ENCODE assay signal across 8 cellular contexts in the genomic region with DNA sequence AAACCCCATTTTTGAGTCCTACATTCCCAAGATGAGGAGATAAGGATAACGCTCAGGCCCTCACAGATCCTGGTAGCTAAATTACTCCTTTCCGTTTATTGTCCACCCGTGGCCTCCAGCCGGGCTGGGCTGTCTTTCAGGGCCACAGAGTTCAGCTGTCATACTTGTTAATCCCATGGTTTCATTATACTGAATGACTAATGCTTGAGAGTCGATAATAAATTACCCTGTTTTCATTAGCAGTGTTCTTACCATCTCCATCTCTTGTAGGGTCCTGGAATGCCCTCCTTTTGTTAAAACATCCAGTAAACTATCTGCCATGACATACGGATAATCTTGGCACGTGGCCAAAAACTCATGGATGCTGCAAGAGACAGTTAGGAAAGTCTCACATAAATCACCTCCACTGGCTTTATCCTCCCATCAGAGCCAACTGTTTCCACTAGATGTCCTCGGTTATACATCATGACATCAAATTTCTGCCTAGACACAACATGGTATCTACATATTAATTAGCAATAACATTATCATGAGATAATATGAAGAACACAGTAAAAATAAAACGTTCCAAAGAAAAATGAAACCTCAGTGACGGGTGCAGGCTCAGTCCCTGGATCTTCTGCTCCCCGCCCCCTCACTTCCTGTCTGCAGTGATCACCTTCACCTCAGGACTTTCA. TPM values are rescaled to one million over a fixed set of nuclear protein-coding genes. Genes with fewer than 3 reads are reported as not detected.
A peak's percentile ranks its signal among the peaks of the same experiment; 100 is the strongest.
DNase-seq lines count a peak whose midpoint lies in the region; ATAC-seq and TF ChIP-seq lines count a peak whose summit lies in the region.

No MANE protein-coding gene starts in this region.

- no peak for ATAC-seq in stimulated activated naive B cell treated with anti-CD40 and anti-IgM and Interleukin-4, amounts not matched to agents 10 μg/mL and 1 μg/mL and 100 μg/mL, for 72 hours (replicated peaks)

- intact Hi-C loops in esophagus squamous epithelium (cut with DNase I) (no loop called here), posterior vena cava (cut with DNase I) (loop anchor here in 1 of 2 donors (10.0 kb wide), 1 partner anchor 79 kb away; no protein-coding TSS in a partner anchor)

- TF ChIP-seq POLR2A in esophagus squamous epithelium (IDR thresholded peaks at IDR 0.05) = no peak

- H3K27ac ChIP-seq in SJSA1 = 0 out of 2 replicates have a peak overlapping the region, but pooled peaks have one; percentile 11
- H3K27ac ChIP-seq in esophagus squamous epithelium = peak overlapping the region in 3 of 4 donors; percentile 35 to 51 (median 38)

- H3K36me3 ChIP-seq in SJSA1 (peaks cover 95% of the 10 kb centered on the region), esophagus squamous epithelium (peaks cover 3 to 97% (median 28%) of the 10 kb centered on the region in 3 donors)

- H3K27me3 ChIP-seq in SJSA1 (replicated peaks) = no peaks in the 10 kb centered on the region
- H3K27me3 ChIP-seq in esophagus squamous epithelium = no peaks in the 10 kb centered on the region

- H3K4me1 ChIP-seq in SJSA1 (replicated peaks) = peaks cover 17% of the 10 kb centered on the region
- peaks cover 0 to 17% (median 5%) of the 10 kb centered on the region in 3 donors for H3K4me1 ChIP-seq in esophagus squamous epithelium

- DNase-seq in A172 (ENCODE audit: low spot score) (peak; percentile 69), SJSA1 (ENCODE audit: low read depth in 1 of 2, low spot score in 2 of 2) (peak; percentile 65 to 66), esophagus squamous epithelium (lab: John Stamatoyannopoulos, UW) (no peak), posterior vena cava (ENCODE audit: low spot score) (no peak), GOT3 (lab: John Stamatoyannopoulos, UW) (no peak), NCI-H2107 (lab: John Stamatoyannopoulos, UW) (no peak)
- DNase-seq in stimulated activated naive B cell treated with anti-CD40 and anti-IgM and Interleukin-4, amounts not matched to agents 10 μg/mL and 1 μg/mL and 100 μg/mL, for 72 hours = no peak

- H3K27me3 Mint-ChIP-seq in stimulated activated naive B cell treated with anti-CD40 and anti-IgM and Interleukin-4, amounts not matched to agents 10 μg/mL and 1 μg/mL and 100 μg/mL, for 72 hours = no peaks in the 10 kb centered on the region

- H3K4me3 ChIP-seq in GM12875 (ENCODE audit: low read depth, low read length) (no peak overlapping the region), SJSA1 (no peak overlapping the region), esophagus squamous epithelium (no peak overlapping the region)

- H3K9me3 ChIP-seq in SJSA1 (replicated peaks) (no peaks in the 10 kb centered on the region), esophagus squamous epithelium (no peaks in the 10 kb centered on the region)

- WGBS in esophagus squamous epithelium, 2 donors = 45 to 55% methylated on average over 11 of the region's 11 CpGs

- TF ChIP-seq CTCF in GM12875 (IDR thresholded peaks at IDR 0.05; ENCODE audit: borderline replicate concordance, insufficient read depth, low read depth, low read length) = 0 out of 2 replicates have a peak, but pooled peaks have one; percentile 9
- TF ChIP-seq CTCF in esophagus squamous epithelium (IDR thresholded peaks at IDR 0.05) = peak in 2 of 6 experiments; percentile 8 to 36

- peaks cover 22 to 34% of the 10 kb centered on the region in 2 donors for H3K36me3 Mint-ChIP-seq in stimulated activated naive B cell treated with anti-CD40 and anti-IgM and Interleukin-4, amounts not matched to agents 10 μg/mL and 1 μg/mL and 100 μg/mL, for 72 hours

- H3K4me1 Mint-ChIP-seq in stimulated activated naive B cell treated with anti-CD40 and anti-IgM and Interleukin-4, amounts not matched to agents 10 μg/mL and 1 μg/mL and 100 μg/mL, for 72 hours = peaks cover 10 to 19% of the 10 kb centered on the region in 2 donors

- H3K4me3 Mint-ChIP-seq in stimulated activated naive B cell treated with anti-CD40 and anti-IgM and Interleukin-4, amounts not matched to agents 10 μg/mL and 1 μg/mL and 100 μg/mL, for 72 hours = no peak overlapping the region

- H3K27ac Mint-ChIP-seq in stimulated activated naive B cell treated with anti-CD40 and anti-IgM and Interleukin-4, amounts not matched to agents 10 μg/mL and 1 μg/mL and 100 μg/mL, for 72 hours = peak overlapping the region; percentile 76

- no peaks in the 10 kb centered on the region for H3K9me3 Mint-ChIP-seq in stimulated activated naive B cell treated with anti-CD40 and anti-IgM and Interleukin-4, amounts not matched to agents 10 μg/mL and 1 μg/mL and 100 μg/mL, for 72 hours

RNA-seq across cellular contexts. Expression of gene BRD7, which starts 45.3 kb away (rescaled TPM):
- 82.0 and 98.3 TPM in 2 replicates for total RNA-seq in A172 (2014; rRNA removed; shearing (Covaris generic))
- total RNA-seq in SJSA1 (2014; rRNA removed; shearing (Covaris generic)) = 74.5 and 125 TPM in 2 replicates
- total RNA-seq in esophagus squamous epithelium (10 to 100 TPM; 42.0 to 81.9 (median 51.4) TPM), posterior vena cava (10 to 100 TPM; 54.5 to 71.3 TPM)

RNA-seq across cellular contexts. Expression of gene ADCY7, which starts 57.1 kb away (rescaled TPM):
- 13.8 and 17.7 TPM in 2 replicates for total RNA-seq in A172 (2014; rRNA removed; shearing (Covaris generic))
- total RNA-seq in SJSA1 (2014; rRNA removed; shearing (Covaris generic)) = 103 and 121 TPM in 2 replicates
- 10 to 100 TPM; 21.2 to 23.9 (median 23.3) TPM for total RNA-seq in esophagus squamous epithelium
- total RNA-seq in posterior vena cava = 10 to 100 TPM; 31.3 to 50.2 TPM

Comparison
In these comparisons a context has a peak if more than half of its experiments do, and no peak if none do; other contexts are left out.
1. DNase-seq: peak in A172 (single experiment) and SJSA1 (2 of 2); none in esophagus squamous epithelium (single experiment), stimulated activated naive B cell treated with anti-CD40 and anti-IgM and Interleukin-4, amounts not matched to agents 10 μg/mL and 1 μg/mL and 100 μg/mL, for 72 hours (single experiment), posterior vena cava (single experiment), GOT3 (single experiment) and NCI-H2107 (single experiment).